12 cellular contexts compared by ENCODE assay signal in genomic region chr5:95779611-95780010, GRCh38. TPM values are rescaled to one million over a fixed set of nuclear protein-coding genes. Genes with fewer than 3 reads are reported as not detected.
DNase-seq lines count a peak whose midpoint lies in the region; ATAC-seq and TF ChIP-seq lines count a peak whose summit lies in the region.
"Had no signal": no experiment of that assay in that cellular context is flagged by ENCODE, and none has a peak within 500 bp of the region (broad histone marks: within the 10 kb centered on the region; RNA-seq: fewer than 3 reads in every experiment).

No MANE protein-coding gene starts in this region.

- ATAC-seq in psoas muscle (peak in 2 of 4 donors; percentile 20 to 39), T-helper 17 cell (no peak)
- ATAC-seq: activated CD8-positive, alpha-beta T cell treated with anti-CD3 and anti-CD28 coated beads for 36 hours; stimulated activated effector memory CD8-positive, alpha-beta T cell treated with anti-CD3 and anti-CD28 coated beads, Interleukin-12 subunit alpha, Interleukin-12 subunit beta, amount 100 ng/mL, for 72 hours had no signal

- H3K4me1 Mint-ChIP-seq in CD14-positive monocyte (peaks cover 30% of the 10 kb centered on the region), T-helper 17 cell (peaks cover 5% of the 10 kb centered on the region)

- H3K36me3 ChIP-seq in Peyer's patch (peaks cover 0 to 7% (median 0%) of the 10 kb centered on the region in 3 donors), psoas muscle (ENCODE audit: insufficient read depth in 1 of 2, low read depth in 1 of 2) (peaks cover 0 to 12% of the 10 kb centered on the region in 2 donors)

- H3K27ac Mint-ChIP-seq in CD14-positive monocyte: peak overlapping the region; percentile 21 to 93 (median 82)
- no peak overlapping the region for H3K27ac Mint-ChIP-seq in T-helper 17 cell
- H3K27ac Mint-ChIP-seq: activated CD8-positive, alpha-beta T cell treated with anti-CD3 and anti-CD28 coated beads for 36 hours; stimulated activated effector memory CD8-positive, alpha-beta T cell treated with anti-CD3 and anti-CD28 coated beads, Interleukin-12 subunit alpha, Interleukin-12 subunit beta, amount 100 ng/mL, for 72 hours had no signal

- H3K27me3 ChIP-seq in Peyer's patch: no peaks in the 10 kb centered on the region
- no peaks in the 10 kb centered on the region for H3K27me3 ChIP-seq in psoas muscle (ENCODE audit: insufficient read depth in 3 of 3, low read length in 2 of 3)

- H3K4me1 ChIP-seq in Peyer's patch (no peaks in the 10 kb centered on the region), psoas muscle (peaks cover 51% of the 10 kb centered on the region)

- TF ChIP-seq CTCF in CD14-positive monocyte (IDR thresholded peaks at IDR 0.05): no peak
- TF ChIP-seq CTCF in Peyer's patch (IDR thresholded peaks at IDR 0.05): no peak
- no peak for TF ChIP-seq CTCF in fibroblast of villous mesenchyme (IDR thresholded peaks at IDR 0.05; ENCODE audit: insufficient read depth, low read depth, low read length)
- TF ChIP-seq CTCF in psoas muscle (IDR thresholded peaks at IDR 0.05): no peak

- H3K4me3 ChIP-seq in Peyer's patch (no peak overlapping the region), fibroblast of villous mesenchyme (ENCODE audit: low read depth, low read length) (no peak overlapping the region), psoas muscle (no peak overlapping the region)

- intact Hi-C loops in CD14-positive monocyte (cut with micrococcal nuclease): loop anchor here (2.0 to 5.0 kb wide), 3 partner anchors 38 to 67 kb away; no protein-coding TSS in a partner anchor
- intact Hi-C loops in psoas muscle (cut with DNase I): loop anchor here (2.0 to 5.0 kb wide), 4 partner anchors 67 to 557 kb away; partner anchors contain the start of gene RFESD (in 1 of the 2)

- 18 to 54% (median 27%) methylated on average over 2 of the region's 2 CpGs for WGBS in psoas muscle, 3 donors

- peak overlapping the region in 3 of 4 donors; percentile 4 to 40 (median 36) for H3K27ac ChIP-seq in Peyer's patch
- peak overlapping the region; percentile 73 for H3K27ac ChIP-seq in psoas muscle

- H3K4me3 Mint-ChIP-seq in CD14-positive monocyte (peak overlapping the region; percentile 59 to 82), T-helper 17 cell (no peak overlapping the region)
- H3K4me3 Mint-ChIP-seq: activated CD8-positive, alpha-beta T cell treated with anti-CD3 and anti-CD28 coated beads for 36 hours; stimulated activated effector memory CD8-positive, alpha-beta T cell treated with anti-CD3 and anti-CD28 coated beads, Interleukin-12 subunit alpha, Interleukin-12 subunit beta, amount 100 ng/mL, for 72 hours had no signal

- DNase-seq in CD14-positive monocyte (ENCODE audit: low spot score) (peak; percentile 52), Peyer's patch (no peak), fibroblast of villous mesenchyme (ENCODE audit: low read depth) (peak; percentile 75), psoas muscle (no peak), T-helper 17 cell (no peak), DMS153 (lab: John Stamatoyannopoulos, UW) (no peak), iPS-NIHi7 (ENCODE audit: extremely low spot score) (no peak)
- no peak for DNase-seq in activated CD4-positive, alpha-beta T cell treated with anti-CD3 and anti-CD28 coated beads for 1 hour
- DNase-seq: activated CD8-positive, alpha-beta T cell treated with anti-CD3 and anti-CD28 coated beads for 36 hours; foreskin melanocyte; RPMI8226 had no signal

- H3K27me3 Mint-ChIP-seq in CD14-positive monocyte (ENCODE audit: low read depth in 3 of 3) (no peaks in the 10 kb centered on the region), T-helper 17 cell (no peaks in the 10 kb centered on the region)

- H3K36me3 Mint-ChIP-seq in CD14-positive monocyte: peaks cover 0 to 4% of the 10 kb centered on the region in 2 donors
- no peaks in the 10 kb centered on the region for H3K36me3 Mint-ChIP-seq in T-helper 17 cell (ENCODE audit: low read depth)
- H3K36me3 Mint-ChIP-seq: stimulated activated effector memory CD8-positive, alpha-beta T cell treated with anti-CD3 and anti-CD28 coated beads, Interleukin-12 subunit alpha, Interleukin-12 subunit beta, amount 100 ng/mL, for 72 hours had no signal

- H3K9me3 ChIP-seq in Peyer's patch (no peaks in the 10 kb centered on the region), psoas muscle (no peaks in the 10 kb centered on the region), T-helper 17 cell (ENCODE audit: control insufficient read depth, low read length, poor library complexity, severe bottlenecking) (no peaks in the 10 kb centered on the region)

- H3K9me3 Mint-ChIP-seq in CD14-positive monocyte: no peaks in the 10 kb centered on the region
- H3K9me3 Mint-ChIP-seq: activated CD8-positive, alpha-beta T cell treated with anti-CD3 and anti-CD28 coated beads for 36 hours; stimulated activated effector memory CD8-positive, alpha-beta T cell treated with anti-CD3 and anti-CD28 coated beads, Interleukin-12 subunit alpha, Interleukin-12 subunit beta, amount 100 ng/mL, for 72 hours had no signal

- TF ChIP-seq POLR2A in Peyer's patch (IDR thresholded peaks at IDR 0.05): no peak

RNA-seq across cellular contexts. Expression of gene GLRX, which starts 42.9 kb away (rescaled TPM):
- 100 to 1,000 TPM; 555 to 603 TPM for polyA plus RNA-seq in CD14-positive monocyte
- 100 to 1,000 TPM; 126 to 311 (median 181) TPM for total RNA-seq in Peyer's patch
- 152 and 437 TPM in 2 replicates for total RNA-seq in fibroblast of villous mesenchyme
- 100 to 1,000 TPM; 131 to 888 (median 651) TPM for total RNA-seq in psoas muscle
- polyA plus RNA-seq in psoas muscle: 1,000 to 10,000 TPM; 1,121 to 3,024 (median 1,342) TPM
- total RNA-seq in T-helper 17 cell: 10 to 100 TPM; 32.0 to 51.9 TPM

RNA-seq across cellular contexts. Expression of gene RHOBTB3, which starts 48.5 kb away (rescaled TPM):
- polyA plus RNA-seq in CD14-positive monocyte: 1 to 10 TPM in 1 of 2 donors, under 1 TPM in 1; 0.41 to 1.5 TPM
- 10 to 100 TPM; 40.1 to 95.7 (median 71.0) TPM for total RNA-seq in Peyer's patch
- 370 and 720 TPM in 2 replicates for total RNA-seq in fibroblast of villous mesenchyme
- total RNA-seq in psoas muscle: 10 to 100 TPM; 44.0 to 86.0 (median 62.8) TPM
- polyA plus RNA-seq in psoas muscle: 10 to 100 TPM; 19.0 to 53.2 (median 21.4) TPM
- 1 to 10 TPM in 1 of 2 donors, under 1 TPM in 1; 0.92 to 2.5 TPM for total RNA-seq in T-helper 17 cell

Comparison
In these comparisons a context has a peak if more than half of its experiments do, and no peak if none do; other contexts are left out.
1. DNase-seq: peak in CD14-positive monocyte (single experiment) and fibroblast of villous mesenchyme (single experiment); none in Peyer's patch (0 of 3), psoas muscle (0 of 2), T-helper 17 cell (0 of 3), DMS153 (single experiment), iPS-NIHi7 (single experiment) and activated CD4-positive, alpha-beta T cell treated with anti-CD3 and anti-CD28 coated beads for 1 hour (single experiment).
2. RNA of gene RHOBTB3, which starts 48.5 kb away (total RNA-seq): 370 to 720 TPM in fibroblast of villous mesenchyme, 40.1 to 95.7 TPM in Peyer's patch and 44.0 to 86.0 TPM in psoas muscle; 0.92 to 2.5 TPM in T-helper 17 cell; every median in the first group is over 10 times any median in the second.